Comparison of ENCODE assay signal across 8 cellular contexts in genomic region chr16:56988948-56989945, GRCh38. TPM values are rescaled to one million over a fixed set of nuclear protein-coding genes. Genes with fewer than 3 reads are reported as not detected.
DNase-seq lines count a peak whose midpoint lies in the region; ATAC-seq and TF ChIP-seq lines count a peak whose summit lies in the region.

Gene NLRC5, plus strand, starts transcription at chr16:56989557. Its CDS starts 31,156 bp downstream, at chr16:57020713.

- peak; percentile 88 for DNase-seq in EH (ENCODE audit: low read depth)
- DNase-seq in Kasumi-1 (lab: John Stamatoyannopoulos, UW), result peak; percentile 67 to 68
- peak; percentile 43 for DNase-seq in SKM-1 (lab: John Stamatoyannopoulos, UW; ENCODE audit: unreplicated experiment)
- peak; percentile 80 for DNase-seq in glomerular visceral epithelial cell (ENCODE audit: extremely low spot score)
- peak; percentile 94 for DNase-seq in osteocyte (ENCODE audit: extremely low spot score, unreplicated experiment)
- DNase-seq in testis, result peak; percentile 87

- H3K4me3 Mint-ChIP-seq in activated naive CD4-positive, alpha-beta T cell treated with anti-CD3 and anti-CD28 coated beads, Interleukin-2, amount 50 U/mL, for 24 hours, result peak within 1 kb of the TSS; percentile 93
- H3K4me3 Mint-ChIP-seq in osteocyte (ENCODE audit: unreplicated experiment), result peak within 1 kb of the TSS; percentile 98

- H3K36me3 Mint-ChIP-seq in activated naive CD4-positive, alpha-beta T cell treated with anti-CD3 and anti-CD28 coated beads, Interleukin-2, amount 50 U/mL, for 24 hours, result peaks cover 32% of the 10 kb centered on the region
- no peaks in the 10 kb centered on the region for H3K36me3 Mint-ChIP-seq in osteocyte (ENCODE audit: unreplicated experiment)

- H3K27me3 Mint-ChIP-seq in activated naive CD4-positive, alpha-beta T cell treated with anti-CD3 and anti-CD28 coated beads, Interleukin-2, amount 50 U/mL, for 24 hours, result no peaks in the 10 kb centered on the region
- H3K27me3 Mint-ChIP-seq in osteocyte (ENCODE audit: unreplicated experiment), result no peaks in the 10 kb centered on the region

- H3K27ac ChIP-seq in testis, result peak within 1 kb of the TSS; percentile 73 to 84

- H3K9me3 Mint-ChIP-seq in activated naive CD4-positive, alpha-beta T cell treated with anti-CD3 and anti-CD28 coated beads, Interleukin-2, amount 50 U/mL, for 24 hours, result no peaks in the 10 kb centered on the region
- H3K9me3 Mint-ChIP-seq in osteocyte (ENCODE audit: unreplicated experiment), result no peaks in the 10 kb centered on the region

- H3K27ac Mint-ChIP-seq in activated naive CD4-positive, alpha-beta T cell treated with anti-CD3 and anti-CD28 coated beads, Interleukin-2, amount 50 U/mL, for 24 hours, result peak within 1 kb of the TSS; percentile 99
- peak within 1 kb of the TSS; percentile 96 for H3K27ac Mint-ChIP-seq in osteocyte (ENCODE audit: unreplicated experiment)

- intact Hi-C loops in testis (cut with DNase I; ENCODE audit: low total_unique reads), result no loop called here

- no peak for TF ChIP-seq CTCF in osteocyte (IDR thresholded peaks at IDR 0.05)
- no peak for TF ChIP-seq CTCF in testis (IDR thresholded peaks at IDR 0.05)

- 3% methylated on average over 27 to 64 of the region's 64 CpGs for WGBS in testis, 2 donors

- H3K4me3 ChIP-seq in testis, result peak within 1 kb of the TSS; percentile 66 to 79

- peaks cover 22% of the 10 kb centered on the region for H3K4me1 ChIP-seq in testis

- H3K36me3 ChIP-seq in testis (ENCODE audit: low read depth, missing control alignments), result no peaks in the 10 kb centered on the region

- H3K4me1 Mint-ChIP-seq in activated naive CD4-positive, alpha-beta T cell treated with anti-CD3 and anti-CD28 coated beads, Interleukin-2, amount 50 U/mL, for 24 hours, result peaks cover 68% of the 10 kb centered on the region
- peaks cover 54% of the 10 kb centered on the region for H3K4me1 Mint-ChIP-seq in osteocyte (ENCODE audit: unreplicated experiment)

- H3K27me3 ChIP-seq in testis, result no peaks in the 10 kb centered on the region

- no peak for TF ChIP-seq POLR2A in testis (IDR thresholded peaks at IDR 0.05)

- ATAC-seq in GM21786 (IDR thresholded peaks at IDR 0.05; ENCODE audit: unreplicated experiment), result peak; percentile 71

- H3K9me3 ChIP-seq in testis, result no peaks in the 10 kb centered on the region

RNA-seq across cellular contexts. Expression of gene NLRC5, which starts in this region (rescaled TPM):
- total RNA-seq in osteocyte (21.1 and 24.7 TPM in 2 replicates), testis (10 to 100 TPM; 12.0 to 14.9 TPM)
- 10.3 TPM for polyA plus RNA-seq in testis (ENCODE audit: insufficient read depth, low read depth, low replicate concordance)

Comparison
In these comparisons a context has a peak if more than half of its experiments do, and no peak if none do; other contexts are left out.
1. Peak in every context shown above with its lines: DNase-seq, ATAC-seq, H3K4me3 ChIP-seq and H3K27ac ChIP-seq.
2. DNase-seq: peak in every context shown above with its lines; median percentile 94 in osteocyte; 88 in EH; 87 in testis; 80 in glomerular visceral epithelial cell; 68 in Kasumi-1; 43 in SKM-1.